In genomic region chr14:73744175-73744867, GRCh38 we compare ENCODE assay signal across 9 cellular contexts. TPM values are rescaled to one million over a fixed set of nuclear protein-coding genes. Genes with fewer than 3 reads are reported as not detected.
A peak's percentile ranks its signal among the peaks of the same experiment; 100 is the strongest.
DNase-seq lines count a peak whose midpoint lies in the region; ATAC-seq, FAIRE-seq and TF ChIP-seq lines count a peak whose summit lies in the region.
"Had no signal": no experiment of that assay in that cellular context is flagged by ENCODE, and none has a peak within 500 bp of the region (broad histone marks: within the 10 kb centered on the region; RNA-seq: fewer than 3 reads in every experiment).

No MANE protein-coding gene starts in this region.

- peaks cover 95% of the 10 kb centered on the region for H3K4me1 Mint-ChIP-seq in brain

- H3K27ac ChIP-seq in heart left ventricle (peak overlapping the region in 11 of 12 donors; percentile 61 to 100 (median 82)), muscle layer of duodenum (ENCODE audit: low read length) (peak overlapping the region; percentile 76), urinary bladder (ENCODE audit: low read depth) (peak overlapping the region; percentile 40)
- H3K27ac ChIP-seq: SJSA1 had no signal

- ATAC-seq in heart left ventricle, result no peak

- H3K9me3 ChIP-seq in heart left ventricle (no peaks in the 10 kb centered on the region), muscle layer of duodenum (ENCODE audit: control insufficient read depth in 1 of 2, low read length in 2 of 2) (no peaks in the 10 kb centered on the region)
- H3K9me3 ChIP-seq: SJSA1 had no signal

- peak overlapping the region in 1 of 5 experiments; percentile 51 for H3K4me3 Mint-ChIP-seq in brain

- H3K27ac Mint-ChIP-seq in brain, result peak overlapping the region; percentile 70 to 99 (median 99)

- intact Hi-C loops in heart left ventricle (cut with DNase I), result loop anchor here in 2 of 10 donors (5.0 kb wide), 2 partner anchors 78 to 83 kb away; no protein-coding TSS in a partner anchor
- intact Hi-C loops in cardiac septum (cut with DNase I), result no loop called here

- H3K9me3 Mint-ChIP-seq in brain, result no peaks in the 10 kb centered on the region

- H3K36me3 Mint-ChIP-seq in brain, result peaks cover 6% of the 10 kb centered on the region

- no peak for FAIRE-seq in GM19239 (lab: Jason Lieb, UNC)

- no peak for TF ChIP-seq POLR2A in heart left ventricle (IDR thresholded peaks at IDR 0.05)

- DNase-seq in heart left ventricle, result no peak
- DNase-seq in cardiac septum (ENCODE audit: low spot score), result no peak
- no peak for DNase-seq in central memory CD4-positive, alpha-beta T cell
- no peak for DNase-seq in NCI-H2196 (lab: John Stamatoyannopoulos, UW; ENCODE audit: unreplicated experiment)
- no peak for DNase-seq in GM19239 (ENCODE audit: insufficient read length, low spot score)

- peaks cover 0 to 11% (median 5%) of the 10 kb centered on the region in 9 donors for H3K36me3 ChIP-seq in heart left ventricle
- peaks cover 0 to 5% of the 10 kb centered on the region in 2 donors for H3K36me3 ChIP-seq in muscle layer of duodenum (ENCODE audit: control insufficient read depth in 1 of 2, insufficient read depth in 2 of 2, low read length in 2 of 2)
- no peaks in the 10 kb centered on the region for H3K36me3 ChIP-seq in urinary bladder (ENCODE audit: insufficient read depth)

- TF ChIP-seq CTCF in heart left ventricle (IDR thresholded peaks at IDR 0.05) (no peak), brain (conservative IDR thresholded peaks at IDR 0.05) (no peak)

- H3K4me3 ChIP-seq in heart left ventricle, result no peak overlapping the region
- peak overlapping the region; percentile 2 to 5 for H3K4me3 ChIP-seq in muscle layer of duodenum (ENCODE audit: low read depth in 1 of 2, low read length in 2 of 2)
- no peak overlapping the region for H3K4me3 ChIP-seq in urinary bladder (ENCODE audit: low read depth, low read length)
- H3K4me3 ChIP-seq: SJSA1 had no signal

- no peaks in the 10 kb centered on the region for H3K27me3 ChIP-seq in heart left ventricle
- H3K27me3 ChIP-seq in muscle layer of duodenum (ENCODE audit: low read depth, low read length), result no peaks in the 10 kb centered on the region
- H3K27me3 ChIP-seq: SJSA1 had no signal

- 33 to 43% (median 39%) methylated on average over 7 of the region's 7 CpGs for WGBS in heart left ventricle, 4 donors
- WGBS in urinary bladder, result 48% methylated on average over 7 of the region's 7 CpGs

- H3K4me1 ChIP-seq in heart left ventricle, result peaks cover 70 to 100% (median 100%) of the 10 kb centered on the region in 12 donors
- peaks cover 80 to 100% of the 10 kb centered on the region in 2 donors for H3K4me1 ChIP-seq in muscle layer of duodenum (ENCODE audit: control insufficient read depth in 1 of 2, insufficient read depth in 2 of 2, low read length in 2 of 2)
- peaks cover 10% of the 10 kb centered on the region for H3K4me1 ChIP-seq in urinary bladder (ENCODE audit: insufficient read depth)

- H3K27me3 Mint-ChIP-seq in brain, result no peaks in the 10 kb centered on the region

RNA-seq across cellular contexts. Expression of gene PNMA1, which starts 30.1 kb away (rescaled TPM):
- total RNA-seq in heart left ventricle (10 to 100 TPM; 14.5 to 32.3 (median 25.9) TPM), cardiac septum (45.9 TPM), urinary bladder (38.3 TPM)
- polyA plus RNA-seq in heart left ventricle (10 to 100 TPM in 1 of 2 donors, 1 to 10 TPM in 1; 7.4 to 27.3 TPM), brain (ENCODE audit: insufficient read depth, low read depth, low replicate concordance) (135 TPM), urinary bladder (85.8 TPM)

Comparison
In these comparisons a context has a peak if more than half of its experiments do, and no peak if none do; other contexts are left out.
1. H3K4me3 ChIP-seq: peak in muscle layer of duodenum (2 of 2); none in heart left ventricle (0 of 12) and urinary bladder (single experiment).
2. Peak in every context shown above with its lines, with median percentiles within 50 percentile points of each other: H3K27ac ChIP-seq.